In genomic region chr13:97191615-97192014, GRCh38 we compare ENCODE assay signal across 18 cellular contexts. TPM values are rescaled to one million over a fixed set of nuclear protein-coding genes. Genes with fewer than 3 reads are reported as not detected.
DNase-seq lines count a peak whose midpoint lies in the region; ATAC-seq and TF ChIP-seq lines count a peak whose summit lies in the region.
"Had no signal": no experiment of that assay in that cellular context is flagged by ENCODE, and none has a peak within 500 bp of the region (broad histone marks: within the 10 kb centered on the region; RNA-seq: fewer than 3 reads in every experiment).

No MANE protein-coding gene starts in this region.

- peak overlapping the region; percentile 74 for H2AK5ac ChIP-seq in trophoblast cell (ENCODE audit: low read length)

- no peaks in the 10 kb centered on the region for H3K36me3 ChIP-seq in trophoblast cell (ENCODE audit: control insufficient read depth in 1 of 2, insufficient read depth in 2 of 2, low read length in 2 of 2)
- H3K36me3 ChIP-seq: ascending aorta; BLaER1 treated with 17β-estradiol and CSF1 and Interleukin-3, amounts not matched to agents 10 nM and 100 nM; thoracic aorta had no signal

- no peak overlapping the region for H3K18ac ChIP-seq in trophoblast cell (ENCODE audit: low read length)

- H3K79me2 ChIP-seq in trophoblast cell (ENCODE audit: control insufficient read depth, insufficient read depth, low read length, poor library complexity): no peaks in the 10 kb centered on the region
- H3K79me2 ChIP-seq: parathyroid adenoma had no signal

- WGBS in trophoblast cell (ENCODE audit: extremely low coverage, insufficient coverage, insufficient read length): no CpG with 5 or more reads among the region's 2 CpGs

- DNase-seq in NCI-H1092 treated with DMSO at 0.1 percent for 48 hours (lab: John Stamatoyannopoulos, UW): peak; percentile 9
- DNase-seq in NCI-H1092 (lab: John Stamatoyannopoulos, UW): no peak
- peak; percentile 61 for DNase-seq in NCI-H2171 (lab: John Stamatoyannopoulos, UW)
- DNase-seq in erythroblast (lab: John Stamatoyannopoulos, UW): peak; percentile 21 to 45
- no peak for DNase-seq in trophoblast cell
- no peak for DNase-seq in NCI-H2227 (lab: John Stamatoyannopoulos, UW; ENCODE audit: unreplicated experiment)
- no peak for DNase-seq in CD1c-positive myeloid dendritic cell (ENCODE audit: extremely low spot score)
- DNase-seq: 8988T; activated CD4-positive, alpha-beta T cell treated with anti-CD3 and anti-CD28 coated beads for 1 hour; activated naive CD4-positive, alpha-beta T cell; T-helper 9 cell had no signal

- peaks cover 17% of the 10 kb centered on the region in 2 experiments for H3K4me1 ChIP-seq in trophoblast cell (ENCODE audit: control insufficient read depth in 1 of 2, insufficient read depth in 2 of 2, low read length in 2 of 2)
- H3K4me1 ChIP-seq: ascending aorta had no signal

- H2BK120ac ChIP-seq in trophoblast cell (ENCODE audit: insufficient read depth, low read length, poor library complexity): no peak overlapping the region

- no peak overlapping the region for H2AFZ ChIP-seq in trophoblast cell (ENCODE audit: insufficient read depth, low read length, poor library complexity)
- H2AFZ ChIP-seq: parathyroid adenoma had no signal

- H4K8ac ChIP-seq in trophoblast cell (ENCODE audit: low read depth, low read length): no peak overlapping the region

- H3K23ac ChIP-seq in trophoblast cell (ENCODE audit: low read length): no peak overlapping the region

- H3K9ac ChIP-seq in trophoblast cell (ENCODE audit: low read length): no peak overlapping the region
- H3K9ac ChIP-seq: BLaER1 treated with 17β-estradiol and CSF1 and Interleukin-3, amounts not matched to agents 10 nM and 100 nM; parathyroid adenoma had no signal

- no peak overlapping the region for H3K4me3 ChIP-seq in trophoblast cell (ENCODE audit: low read depth, low read length)
- H3K4me3 ChIP-seq: ascending aorta; BLaER1 treated with 17β-estradiol and CSF1 and Interleukin-3, amounts not matched to agents 10 nM and 100 nM; smooth muscle cell; thoracic aorta had no signal

- no peaks in the 10 kb centered on the region for H3K27me3 ChIP-seq in trophoblast cell (ENCODE audit: insufficient read depth, low read length)
- H3K27me3 ChIP-seq: ascending aorta; BLaER1 treated with 17β-estradiol and CSF1 and Interleukin-3, amounts not matched to agents 10 nM and 100 nM had no signal

- H3K14ac ChIP-seq in trophoblast cell (ENCODE audit: low read length): no peak overlapping the region

- peaks cover 9% of the 10 kb centered on the region for H3K79me1 ChIP-seq in trophoblast cell (ENCODE audit: low read length)

- H3K4me2 ChIP-seq in trophoblast cell (ENCODE audit: low read length): no peak overlapping the region
- H3K4me2 ChIP-seq: smooth muscle cell had no signal

- no peaks in the 10 kb centered on the region for H3K9me3 ChIP-seq in trophoblast cell (ENCODE audit: insufficient read depth, low read depth, low read length)
- H3K9me3 ChIP-seq: ascending aorta, thoracic aorta had no signal

- H3K27ac ChIP-seq in trophoblast cell (ENCODE audit: low read depth, low read length): no peak overlapping the region
- H3K27ac ChIP-seq: ascending aorta, parathyroid adenoma, thoracic aorta had no signal

- ATAC-seq in HG02884 (IDR thresholded peaks at IDR 0.05; ENCODE audit: unreplicated experiment): no peak
- ATAC-seq: left lobe of liver had no signal

- H3K4ac ChIP-seq in trophoblast cell (ENCODE audit: low read depth, low read length): no peak overlapping the region

- H2BK12ac ChIP-seq in trophoblast cell (ENCODE audit: low read length): peak overlapping the region; percentile 59

- no peak overlapping the region for H2BK5ac ChIP-seq in trophoblast cell (ENCODE audit: low read depth, low read length, poor library complexity)

- no peak for TF ChIP-seq POLR2A in erythroblast (IDR thresholded peaks at IDR 0.05; ENCODE audit: low read length)

- no peak overlapping the region for H4K12ac ChIP-seq in trophoblast cell (ENCODE audit: low read depth, low read length)

- H4K91ac ChIP-seq in trophoblast cell (ENCODE audit: low read depth, low read length): no peak overlapping the region

RNA-seq across cellular contexts. Expression of gene MBNL2, which starts 30.5 kb away (rescaled TPM):
- polyA plus RNA-seq in trophoblast cell (2013): 173 and 175 TPM in 2 replicates

Comparison
In these comparisons a context has a peak if more than half of its experiments do, and no peak if none do; other contexts are left out.
1. DNase-seq: peak in NCI-H1092 treated with DMSO at 0.1 percent for 48 hours (single experiment), NCI-H2171 (single experiment) and erythroblast (2 of 2); none in NCI-H1092 (single experiment), trophoblast cell (0 of 2), NCI-H2227 (single experiment) and CD1c-positive myeloid dendritic cell (single experiment).